In the genomic region with DNA sequence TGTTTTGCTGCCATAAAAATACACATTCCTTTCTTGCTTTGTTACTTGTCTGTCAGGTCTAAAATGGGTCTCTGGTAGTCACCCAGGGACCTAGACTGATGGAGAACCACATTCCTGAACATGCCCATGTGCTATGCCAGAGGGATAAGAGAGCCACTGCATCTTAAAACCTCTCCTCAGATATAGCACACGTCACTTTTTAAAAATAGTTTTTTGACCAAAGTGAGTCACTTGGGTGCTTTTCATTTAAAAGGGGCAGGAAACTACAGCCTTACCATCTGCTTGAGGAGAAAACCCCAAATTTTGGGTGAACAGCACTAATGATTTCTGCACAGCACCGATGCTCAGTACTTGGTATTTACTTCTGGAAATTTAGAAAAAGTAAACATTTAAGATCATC, we compare ENCODE assay signal across 16 cellular contexts.
A peak's percentile ranks its signal among the peaks of the same experiment; 100 is the strongest.
DNase-seq lines count a peak whose midpoint lies in the region; ATAC-seq and TF ChIP-seq lines count a peak whose summit lies in the region.
"Had no signal": no experiment of that assay in that cellular context is flagged by ENCODE, and none has a peak within 500 bp of the region (broad histone marks: within the 10 kb centered on the region; RNA-seq: fewer than 3 reads in every experiment).

No MANE protein-coding gene starts in this region.

- H3K27me3 Mint-ChIP-seq in activated T-cell treated with anti-CD3 and anti-CD28 coated beads, Interleukin-2, amount 50 U/mL, for 72 hours (ENCODE audit: low read depth): peaks cover 9% of the 10 kb centered on the region

- H3K27ac Mint-ChIP-seq in activated T-cell treated with anti-CD3 and anti-CD28 coated beads, Interleukin-2, amount 50 U/mL, for 72 hours: no peak overlapping the region

- no peaks in the 10 kb centered on the region for H3K36me3 Mint-ChIP-seq in activated T-cell treated with anti-CD3 and anti-CD28 coated beads, Interleukin-2, amount 50 U/mL, for 72 hours (ENCODE audit: insufficient read depth in 2 of 2)

- intact Hi-C loops in ovary (cut with DNase I): no loop called here

- H3K9me3 Mint-ChIP-seq in activated T-cell treated with anti-CD3 and anti-CD28 coated beads, Interleukin-2, amount 50 U/mL, for 72 hours: peaks cover 0 to 2% of the 10 kb centered on the region in 2 donors

- DNase-seq in GM03348 (ENCODE audit: low spot score) (peak; percentile 18), foreskin keratinocyte (peak in 1 of 2 donors; percentile 52), ovary (no peak), OCI-M2 (lab: John Stamatoyannopoulos, UW; ENCODE audit: unreplicated experiment) (no peak)
- DNase-seq in activated T-cell treated with anti-CD3 and anti-CD28 coated beads, Interleukin-2, amount 50 U/mL, for 72 hours: no peak
- DNase-seq: activated T-cell treated with anti-CD3 and anti-CD28 coated beads, Interleukin-2, amount 50 U/mL, for 1 hour; heart left ventricle; Karpas-422; mucosa of descending colon; NCI-H2107; spleen; T-helper 2 cell had no signal

- H3K27ac ChIP-seq in foreskin keratinocyte (no peak overlapping the region), ovary (no peak overlapping the region)
- H3K27ac ChIP-seq: epithelial cell of prostate, heart left ventricle, spleen had no signal

- 63 to 79% (median 64%) methylated on average over 2 of the region's 2 CpGs for WGBS in ovary, 3 donors

- H3K9me3 ChIP-seq in ovary: no peaks in the 10 kb centered on the region
- H3K9me3 ChIP-seq: heart left ventricle, mucosa of descending colon, spleen had no signal

- peaks cover 9% of the 10 kb centered on the region for H3K4me1 ChIP-seq in foreskin keratinocyte
- H3K4me1 ChIP-seq in ovary (ENCODE audit: insufficient read depth): no peaks in the 10 kb centered on the region

- ATAC-seq in GM21529 (IDR thresholded peaks at IDR 0.05; ENCODE audit: unreplicated experiment) (peak; percentile 48), HG03575 (IDR thresholded peaks at IDR 0.05; ENCODE audit: extremely low read depth, insufficient number of reproducible peaks, low FRiP score, unreplicated experiment) (peak; percentile 37), foreskin keratinocyte (peak; percentile 53), GM19455 (IDR thresholded peaks at IDR 0.05; ENCODE audit: unreplicated experiment) (no peak)
- ATAC-seq in activated T-cell treated with anti-CD3 and anti-CD28 coated beads, Interleukin-2, amount 50 U/mL, for 72 hours (replicated peaks in 1 of 2): no peak
- ATAC-seq: heart left ventricle, mucosa of descending colon had no signal

- no peak overlapping the region for H3K4me3 ChIP-seq in ovary
- H3K4me3 ChIP-seq: heart left ventricle, mucosa of descending colon, spleen had no signal

- no peak for TF ChIP-seq EP300 in ovary (IDR thresholded peaks at IDR 0.05)

- no peaks in the 10 kb centered on the region for H3K27me3 ChIP-seq in foreskin keratinocyte
- H3K27me3 ChIP-seq in ovary: no peaks in the 10 kb centered on the region
- H3K27me3 ChIP-seq: heart left ventricle, spleen had no signal

- TF ChIP-seq POLR2A in ovary (IDR thresholded peaks at IDR 0.05): no peak

- TF ChIP-seq CTCF in foreskin keratinocyte (conservative IDR thresholded peaks at IDR 0.05) (no peak), ovary (IDR thresholded peaks at IDR 0.05) (no peak)

- H3K4me1 Mint-ChIP-seq in activated T-cell treated with anti-CD3 and anti-CD28 coated beads, Interleukin-2, amount 50 U/mL, for 72 hours (ENCODE audit: low read depth): peaks cover 6% of the 10 kb centered on the region

- no peak overlapping the region for H3K4me3 Mint-ChIP-seq in activated T-cell treated with anti-CD3 and anti-CD28 coated beads, Interleukin-2, amount 50 U/mL, for 72 hours

- H3K36me3 ChIP-seq in ovary: no peaks in the 10 kb centered on the region
- H3K36me3 ChIP-seq: heart left ventricle, spleen had no signal

Comparison
In these comparisons a context has a peak if more than half of its experiments do, and no peak if none do; other contexts are left out.
1. ATAC-seq: peak in GM21529 (single experiment), HG03575 (single experiment) and foreskin keratinocyte (single experiment); none in activated T-cell treated with anti-CD3 and anti-CD28 coated beads, Interleukin-2, amount 50 U/mL, for 72 hours (0 of 2) and GM19455 (single experiment).